In genomic region chr6:111813247-111814162, GRCh38 we compare ENCODE assay signal across 13 cellular contexts. TPM values are rescaled to one million over a fixed set of nuclear protein-coding genes. Genes with fewer than 3 reads are reported as not detected.
DNase-seq lines count a peak whose midpoint lies in the region; ATAC-seq and TF ChIP-seq lines count a peak whose summit lies in the region.
"Had no signal": no experiment of that assay in that cellular context is flagged by ENCODE, and none has a peak within 500 bp of the region (broad histone marks: within the 10 kb centered on the region; RNA-seq: fewer than 3 reads in every experiment).

No MANE protein-coding gene starts in this region.

- no peak for TF ChIP-seq CTCF in activated CD8-positive, alpha-beta T cell treated with anti-CD3 and anti-CD28 coated beads for 36 hours (IDR thresholded peaks at IDR 0.05)
- TF ChIP-seq CTCF in fibroblast of villous mesenchyme (IDR thresholded peaks at IDR 0.05; ENCODE audit: insufficient read depth, low read depth, low read length): no peak

- peak overlapping the region; percentile 35 for H3K4me3 Mint-ChIP-seq in activated CD8-positive, alpha-beta T cell treated with anti-CD3 and anti-CD28 coated beads for 36 hours

- peaks cover 86% of the 10 kb centered on the region for H3K4me1 Mint-ChIP-seq in activated CD8-positive, alpha-beta T cell treated with anti-CD3 and anti-CD28 coated beads for 36 hours (ENCODE audit: low read depth)

- H3K27ac Mint-ChIP-seq in activated CD8-positive, alpha-beta T cell treated with anti-CD3 and anti-CD28 coated beads for 36 hours: peak overlapping the region; percentile 96

- no peaks in the 10 kb centered on the region for H3K9me3 Mint-ChIP-seq in activated CD8-positive, alpha-beta T cell treated with anti-CD3 and anti-CD28 coated beads for 36 hours

- CTCF ChIA-PET in activated CD8-positive, alpha-beta T cell treated with anti-CD3 and anti-CD28 coated beads for 36 hours (lab: Charles Lee): interaction anchor here (0.8 to 1.5 kb wide), 7 partner anchors 10 to 50 kb away, joined by 3 to 11 read pairs (median 4); no protein-coding TSS in a partner anchor

- H3K36me3 Mint-ChIP-seq in activated CD8-positive, alpha-beta T cell treated with anti-CD3 and anti-CD28 coated beads for 36 hours (ENCODE audit: low read depth): peaks cover 68% of the 10 kb centered on the region

- H3K27me3 Mint-ChIP-seq in activated CD8-positive, alpha-beta T cell treated with anti-CD3 and anti-CD28 coated beads for 36 hours: no peaks in the 10 kb centered on the region

- peak; percentile 56 for DNase-seq in A172 (ENCODE audit: low spot score)
- peak; percentile 75 for DNase-seq in EL
- DNase-seq in activated CD8-positive, alpha-beta T cell treated with anti-CD3 and anti-CD28 coated beads for 36 hours: no peak
- DNase-seq in fibroblast of villous mesenchyme (ENCODE audit: low read depth): peak; percentile 69
- DNase-seq in SK-N-DZ (ENCODE audit: low spot score): no peak
- DNase-seq in iPS-NIHi11 (ENCODE audit: low spot score): no peak
- no peak for DNase-seq in cardiac septum (ENCODE audit: low spot score)
- no peak for DNase-seq in superior temporal gyrus (ENCODE audit: extremely low spot score)
- DNase-seq: cerebellar nuclear complex; foreskin melanocyte; NCI-H1092; NCI-H524 treated with DMSO at 0.1 percent for 48 hours; stimulated activated CD4-positive, alpha-beta T cell treated with anti-CD3 and anti-CD28 coated beads, Interleukin-2, amount 100 ng/mL, for 48 hours had no signal

- H3K4me3 ChIP-seq in fibroblast of villous mesenchyme (ENCODE audit: low read depth, low read length): no peak overlapping the region

- POLR2A ChIA-PET in activated CD8-positive, alpha-beta T cell treated with anti-CD3 and anti-CD28 coated beads for 36 hours (lab: Charles Lee): interaction anchor here (1.0 to 1.8 kb wide), 7 partner anchors 10 to 177 kb away, joined by 3 to 11 read pairs (median 3); no protein-coding TSS in a partner anchor

- ATAC-seq in activated CD8-positive, alpha-beta T cell treated with anti-CD3 and anti-CD28 coated beads for 36 hours: peak; percentile 51

- intact Hi-C loops in activated CD8-positive, alpha-beta T cell treated with anti-CD3 and anti-CD28 coated beads for 36 hours (cut with micrococcal nuclease): no loop called here
- intact Hi-C loops in cardiac septum (cut with DNase I): no loop called here

RNA-seq across cellular contexts. Expression of gene FYN, which starts 59.7 kb away (rescaled TPM):
- total RNA-seq in A172 (2014; rRNA removed; shearing (Covaris generic)): 26.0 and 26.6 TPM in 2 replicates
- 100 to 1,000 TPM; 384 to 386 TPM for total RNA-seq in activated CD8-positive, alpha-beta T cell treated with anti-CD3 and anti-CD28 coated beads for 36 hours
- total RNA-seq in fibroblast of villous mesenchyme: 26.8 and 35.1 TPM in 2 replicates
- 122 and 147 TPM in 2 replicates for polyA plus RNA-seq in SK-N-DZ (2014; cell fraction: cytosol; rRNA removed)
- polyA plus RNA-seq in SK-N-DZ (2014; cell fraction: nucleus; rRNA removed): 64.5 and 79.5 TPM in 2 replicates
- 65.3 TPM for total RNA-seq in cardiac septum

Comparison
In these comparisons a context has a peak if more than half of its experiments do, and no peak if none do; other contexts are left out.
1. DNase-seq: peak in A172 (single experiment), EL (single experiment) and fibroblast of villous mesenchyme (single experiment); none in activated CD8-positive, alpha-beta T cell treated with anti-CD3 and anti-CD28 coated beads for 36 hours (single experiment), SK-N-DZ (single experiment), iPS-NIHi11 (single experiment), cardiac septum (single experiment) and superior temporal gyrus (single experiment).